Comparison of ENCODE assay signal across 9 cellular contexts in the genomic region with DNA sequence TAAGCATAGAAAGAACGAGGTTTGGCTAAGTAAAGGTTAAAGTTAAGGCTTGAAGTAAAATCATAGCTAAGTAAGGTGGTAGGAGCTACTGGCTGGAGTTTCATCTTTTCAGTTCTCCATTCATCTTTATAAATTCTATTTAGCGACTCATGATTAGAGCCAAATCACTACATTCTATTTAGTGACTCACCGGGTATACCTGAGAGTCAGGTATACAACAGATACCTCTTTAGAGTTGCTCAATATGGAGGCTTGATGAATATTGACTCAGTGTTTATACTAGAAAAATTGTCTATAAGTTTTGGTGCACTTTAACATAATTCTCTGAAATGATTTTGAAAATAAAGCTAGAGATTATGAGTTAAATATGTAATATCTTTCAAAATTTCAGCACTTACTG.
"Had no signal": no experiment of that assay in that cellular context is flagged by ENCODE, and none has a peak within 500 bp of the region (broad histone marks: within the 10 kb centered on the region; RNA-seq: fewer than 3 reads in every experiment).

No MANE protein-coding gene starts in this region.

- ATAC-seq: HCT116, K562 had no signal

- FAIRE-seq: HTR-8/SVneo, K562 had no signal

- H3K4me3 ChIP-seq: GM23248, HAP-1, K562 had no signal

- H3K36me3 ChIP-seq: HAP-1 had no signal

- H3K9me3 ChIP-seq: HAP-1 had no signal

- H3K27ac ChIP-seq: GM23248 had no signal

- DNase-seq: GM23248, GOT3, H7, HFFc6, IMR-90 had no signal

- H3K4me1 ChIP-seq: HAP-1 had no signal
